In genomic region chr1:41679994-41680393, GRCh38 we compare ENCODE assay signal across 22 cellular contexts.
"Had no signal": no experiment of that assay in that cellular context is flagged by ENCODE, and none has a peak within 500 bp of the region (broad histone marks: within the 10 kb centered on the region; RNA-seq: fewer than 3 reads in every experiment).

No MANE protein-coding gene starts in this region.

- ATAC-seq: activated T-cell treated with anti-CD3 and anti-CD28 coated beads, Interleukin-2, amount 50 U/mL, for 72 hours; body of pancreas; gastrocnemius medialis; heart right ventricle; mucosa of descending colon; psoas muscle; right cardiac atrium had no signal

- H3K27me3 ChIP-seq: body of pancreas, colonic mucosa, gastrocnemius medialis, heart right ventricle, ovary, upper lobe of left lung had no signal

- H3K4me1 ChIP-seq: body of pancreas, colonic mucosa had no signal

- H3K27ac ChIP-seq: body of pancreas, colonic mucosa, gastrocnemius medialis, heart right ventricle, ovary, psoas muscle, thoracic aorta, upper lobe of left lung, VCaP had no signal

- H3K4me3 ChIP-seq: body of pancreas, colonic mucosa, gastrocnemius medialis, heart right ventricle, mucosa of descending colon, ovary, psoas muscle, thoracic aorta, upper lobe of left lung had no signal

- H3K36me3 Mint-ChIP-seq: activated naive CD8-positive, alpha-beta T cell treated with anti-CD3 and anti-CD28 coated beads for 36 hours; naive B cell had no signal

- H3K36me3 ChIP-seq: colonic mucosa, gastrocnemius medialis, heart right ventricle, ovary, thoracic aorta, upper lobe of left lung had no signal

- H3K27me3 Mint-ChIP-seq: activated naive CD8-positive, alpha-beta T cell treated with anti-CD3 and anti-CD28 coated beads for 36 hours; naive B cell had no signal

- H3K9me3 ChIP-seq: body of pancreas, colonic mucosa, gastrocnemius medialis, heart right ventricle, mucosa of descending colon, ovary, psoas muscle, thoracic aorta, upper lobe of left lung had no signal

- DNase-seq: activated CD4-positive, CD25-positive, alpha-beta regulatory T cell treated with anti-CD3 and anti-CD28 coated beads, Interleukin-2, amount 50 U/mL, for 72 hours; activated gamma-delta T cell treated with Interleukin-2 at 50 U/mL for 16 hours; activated naive CD8-positive, alpha-beta T cell treated with anti-CD3 and anti-CD28 coated beads for 36 hours; activated T-cell treated with anti-CD3 and anti-CD28 coated beads, Interleukin-2, amount 50 U/mL, for 72 hours; body of pancreas; caudate nucleus; colonic mucosa; effector CD4-positive, alpha-beta T cell; gastrocnemius medialis; heart right ventricle; mesenchymal stem cell; mucosa of descending colon; naive B cell; ovary; psoas muscle; right cardiac atrium; stimulated activated CD4-positive, alpha-beta T cell treated with anti-CD3 and anti-CD28 coated beads, Interleukin-2, amount 100 ng/mL, for 48 hours; SW 1271; T-helper 2 cell; upper lobe of left lung had no signal

- H3K27ac Mint-ChIP-seq: activated naive CD8-positive, alpha-beta T cell treated with anti-CD3 and anti-CD28 coated beads for 36 hours; activated T-cell treated with anti-CD3 and anti-CD28 coated beads, Interleukin-2, amount 50 U/mL, for 72 hours had no signal

- H3K9me3 Mint-ChIP-seq: activated naive CD8-positive, alpha-beta T cell treated with anti-CD3 and anti-CD28 coated beads for 36 hours; activated T-cell treated with anti-CD3 and anti-CD28 coated beads, Interleukin-2, amount 50 U/mL, for 72 hours; naive B cell had no signal

- H3K4me3 Mint-ChIP-seq: activated naive CD8-positive, alpha-beta T cell treated with anti-CD3 and anti-CD28 coated beads for 36 hours; activated T-cell treated with anti-CD3 and anti-CD28 coated beads, Interleukin-2, amount 50 U/mL, for 72 hours; naive B cell had no signal
